ENCODE assay signal across 23 cellular contexts in the genomic region with DNA sequence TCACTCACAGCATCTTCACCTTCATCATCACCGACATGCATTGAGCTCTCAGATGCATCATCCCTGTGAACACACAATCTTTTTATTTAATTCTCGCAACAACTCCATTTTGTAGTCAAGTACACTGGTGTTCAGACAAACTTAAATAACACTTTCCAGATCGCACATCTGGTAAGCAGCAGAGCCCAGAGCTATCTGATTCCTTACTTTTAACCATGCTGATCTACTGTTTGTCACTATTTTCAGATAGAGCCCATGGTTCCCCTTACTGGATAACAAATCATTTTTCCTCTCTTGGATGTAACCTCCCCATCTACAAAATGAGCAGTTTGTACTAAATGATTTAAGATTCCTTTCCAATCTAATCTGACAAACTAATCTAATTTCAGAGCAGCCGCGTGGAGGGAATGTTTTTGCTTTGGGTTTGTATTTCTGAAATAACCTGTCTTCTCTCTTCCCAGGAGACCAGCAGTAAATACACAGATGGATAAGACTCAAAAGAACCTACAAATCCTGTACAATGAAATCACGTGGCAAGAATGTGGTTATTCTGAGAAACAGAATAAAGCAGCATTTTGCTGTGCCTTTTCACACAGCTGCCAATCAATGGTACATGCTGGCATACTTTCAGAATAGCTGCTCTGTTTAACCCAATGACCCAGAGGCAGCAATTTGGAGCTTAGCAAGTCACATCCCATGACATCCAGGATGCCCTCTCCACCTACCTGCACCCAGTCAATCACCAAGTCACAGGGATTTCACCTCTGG.
"Had no signal": no experiment of that assay in that cellular context is flagged by ENCODE, and none has a peak within 500 bp of the region (broad histone marks: within the 10 kb centered on the region; RNA-seq: fewer than 3 reads in every experiment).

No MANE protein-coding gene starts in this region.

- H3K27me3 ChIP-seq: neutrophil, ovary, right lobe of liver, tibial nerve had no signal

- H3K4me3 Mint-ChIP-seq: activated CD8-positive, alpha-beta memory T cell treated with anti-CD3 and anti-CD28 coated beads, Interleukin-2, amount 10 ng/mL, durations not matched to agents 7 days and 5 days; activated CD8-positive, alpha-beta T cell treated with anti-CD3 and anti-CD28 coated beads, Interleukin-2, amount 10 ng/mL, durations not matched to agents 7 days and 5 days; activated naive CD4-positive, alpha-beta T cell treated with anti-CD3 and anti-CD28 coated beads, Interleukin-2, amount 50 U/mL, for 24 hours; activated naive CD8-positive, alpha-beta T cell treated with anti-CD3 and anti-CD28 coated beads, Interleukin-2, amount 50 U/mL, for 24 hours; central memory CD8-positive, alpha-beta T cell; dendritic cell treated with granulocyte-macrophage colony-stimulating factor and Interleukin-4, amounts not matched to agents 40 ng/mL and 50 ng/mL, for 4 days; nephron; WTC11 had no signal

- H3K36me3 ChIP-seq: esophagus muscularis mucosa, left ventricle myocardium inferior, neutrophil, ovary, right lobe of liver, tibial nerve had no signal

- H3K4me1 ChIP-seq: right lobe of liver had no signal

- H3K9me3 ChIP-seq: esophagus muscularis mucosa, left ventricle myocardium inferior, mucosa of descending colon, neutrophil, ovary, right lobe of liver, tibial nerve had no signal

- H3K4me1 Mint-ChIP-seq: activated naive CD4-positive, alpha-beta T cell treated with anti-CD3 and anti-CD28 coated beads, Interleukin-2, amount 50 U/mL, for 24 hours; activated naive CD8-positive, alpha-beta T cell treated with anti-CD3 and anti-CD28 coated beads, Interleukin-2, amount 50 U/mL, for 24 hours; central memory CD8-positive, alpha-beta T cell had no signal

- H3K4me3 ChIP-seq: esophagus muscularis mucosa, left ventricle myocardium inferior, lung, mucosa of descending colon, ovary, right lobe of liver, tibial nerve had no signal

- H3K9me3 Mint-ChIP-seq: activated naive CD4-positive, alpha-beta T cell treated with anti-CD3 and anti-CD28 coated beads, Interleukin-2, amount 50 U/mL, for 24 hours; activated naive CD8-positive, alpha-beta T cell treated with anti-CD3 and anti-CD28 coated beads, Interleukin-2, amount 50 U/mL, for 24 hours; activated T-helper 2 cell treated with anti-CD3 and anti-CD28 coated beads, Interferon-gamma antibody, Interleukin-2, Interleukin-4, amounts not matched to agents 10 μg/mL and 5 μg/mL and 100 μg/mL, durations not matched to agents 14 hours and 24 hours and 36 hours; central memory CD8-positive, alpha-beta T cell; dendritic cell treated with granulocyte-macrophage colony-stimulating factor and Interleukin-4, amounts not matched to agents 40 ng/mL and 50 ng/mL, for 4 days; nephron; WTC11 had no signal

- DNase-seq: activated CD4-positive, alpha-beta T cell treated with anti-CD3 and anti-CD28 coated beads for 1 hour; activated CD4-positive, alpha-beta T cell treated with anti-CD3 and anti-CD28 coated beads, Interleukin-2, amount 50 U/mL, for 1 hour; activated CD8-positive, alpha-beta memory T cell treated with anti-CD3 and anti-CD28 coated beads, Interleukin-2, amount 10 ng/mL, durations not matched to agents 7 days and 5 days; activated CD8-positive, alpha-beta T cell treated with anti-CD3 and anti-CD28 coated beads, Interleukin-2, amount 10 ng/mL, durations not matched to agents 7 days and 5 days; activated naive CD8-positive, alpha-beta T cell treated with anti-CD3 and anti-CD28 coated beads, Interleukin-2, amount 50 U/mL, for 24 hours; activated T-cell treated with anti-CD3 and anti-CD28 coated beads, Interleukin-2, amount 50 U/mL, for 48 hours; left ventricle myocardium inferior; mucosa of descending colon; ovary; right lobe of liver; stimulated activated CD4-positive, alpha-beta T cell treated with anti-CD3 and anti-CD28 coated beads, Interleukin-2, amount 100 ng/mL, for 48 hours; stimulated activated naive CD4-positive, alpha-beta T cell treated with Interleukin-2 at 50 U/mL for 16 hours had no signal

- H3K27ac Mint-ChIP-seq: activated CD8-positive, alpha-beta memory T cell treated with anti-CD3 and anti-CD28 coated beads, Interleukin-2, amount 10 ng/mL, durations not matched to agents 7 days and 5 days; activated CD8-positive, alpha-beta T cell treated with anti-CD3 and anti-CD28 coated beads, Interleukin-2, amount 10 ng/mL, durations not matched to agents 7 days and 5 days; activated naive CD4-positive, alpha-beta T cell treated with anti-CD3 and anti-CD28 coated beads, Interleukin-2, amount 50 U/mL, for 24 hours; activated naive CD8-positive, alpha-beta T cell treated with anti-CD3 and anti-CD28 coated beads, Interleukin-2, amount 50 U/mL, for 24 hours; activated T-helper 2 cell treated with anti-CD3 and anti-CD28 coated beads, Interferon-gamma antibody, Interleukin-2, Interleukin-4, amounts not matched to agents 10 μg/mL and 5 μg/mL and 100 μg/mL, durations not matched to agents 14 hours and 24 hours and 36 hours; dendritic cell treated with granulocyte-macrophage colony-stimulating factor and Interleukin-4, amounts not matched to agents 40 ng/mL and 50 ng/mL, for 4 days; nephron; progenitor cell of endocrine pancreas; WTC11 had no signal

- ATAC-seq: activated CD8-positive, alpha-beta memory T cell treated with anti-CD3 and anti-CD28 coated beads, Interleukin-2, amount 10 ng/mL, durations not matched to agents 7 days and 5 days; activated CD8-positive, alpha-beta T cell treated with anti-CD3 and anti-CD28 coated beads, Interleukin-2, amount 10 ng/mL, durations not matched to agents 7 days and 5 days; activated naive CD8-positive, alpha-beta T cell treated with anti-CD3 and anti-CD28 coated beads, Interleukin-2, amount 50 U/mL, for 24 hours; mucosa of descending colon; right lobe of liver; WTC11 had no signal

- H3K36me3 Mint-ChIP-seq: activated CD8-positive, alpha-beta memory T cell treated with anti-CD3 and anti-CD28 coated beads, Interleukin-2, amount 10 ng/mL, durations not matched to agents 7 days and 5 days; activated naive CD4-positive, alpha-beta T cell treated with anti-CD3 and anti-CD28 coated beads, Interleukin-2, amount 50 U/mL, for 24 hours; WTC11 had no signal

- H3K27ac ChIP-seq: esophagus muscularis mucosa, left ventricle myocardium inferior, neutrophil, ovary, right lobe of liver, tibial nerve had no signal
